ENCODE assay signal across 25 cellular contexts in the genomic region with DNA sequence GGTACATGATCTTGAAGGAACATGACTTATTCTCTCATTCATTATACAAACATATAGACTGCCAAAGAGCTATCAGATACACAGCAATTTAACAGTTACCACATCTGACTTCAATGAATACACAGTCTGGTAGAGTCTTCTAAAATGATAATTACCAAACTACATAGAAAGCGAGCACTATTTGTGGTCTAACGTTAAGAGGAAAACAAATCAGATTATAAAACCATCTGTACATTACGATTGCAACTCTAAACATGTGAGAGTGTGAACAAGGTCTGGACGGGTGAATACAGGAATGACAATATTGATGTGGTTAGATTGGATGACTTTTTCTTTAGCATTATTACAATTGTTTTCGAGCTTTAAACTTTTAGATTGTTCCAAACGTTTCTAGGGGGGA. TPM values are rescaled to one million over a fixed set of nuclear protein-coding genes. Genes with fewer than 3 reads are reported as not detected.
"Had no signal": no experiment of that assay in that cellular context is flagged by ENCODE, and none has a peak within 500 bp of the region (broad histone marks: within the 10 kb centered on the region; RNA-seq: fewer than 3 reads in every experiment).

No MANE protein-coding gene starts in this region.

- H3K4me3 Mint-ChIP-seq: activated naive CD4-positive, alpha-beta T cell treated with anti-CD3 and anti-CD28 coated beads for 36 hours; activated naive CD8-positive, alpha-beta T cell treated with anti-CD3 and anti-CD28 coated beads, Interleukin-2, amount 10 ng/mL, durations not matched to agents 7 days and 5 days; activated T-helper 1 cell treated with anti-CD3 and anti-CD28 coated beads, Interleukin-12 subunit alpha, Interleukin-12 subunit beta, Interleukin-2, Interleukin-4 antibody, amounts not matched to agents 30 ng/mL and 10 ng/mL and 1 ng/mL, durations not matched to agents 14 hours and 24 hours and 36 hours; endodermal cell had no signal

- H3K4me1 ChIP-seq: thyroid gland had no signal

- H3K27ac ChIP-seq: brain microvascular endothelial cell, esophagus muscularis mucosa, foreskin keratinocyte, heart left ventricle, left lung, lower lobe of right lung, stomach, thyroid gland, upper lobe of left lung had no signal

- H3K36me3 ChIP-seq: brain microvascular endothelial cell, esophagus muscularis mucosa, heart left ventricle, left lung, lower lobe of right lung, spleen, stomach, thyroid gland, upper lobe of left lung had no signal

- DNase-seq: activated CD4-positive, alpha-beta T cell treated with anti-CD3 and anti-CD28 coated beads, Interleukin-2, amount 50 U/mL, for 1 hour; activated CD4-positive, CD25-positive, alpha-beta regulatory T cell treated with anti-CD3 and anti-CD28 coated beads, Interleukin-2, amount 50 U/mL, for 72 hours; activated effector memory CD4-positive, alpha-beta T cell treated with anti-CD3 and anti-CD28 coated beads, Interleukin-2, amount 50 U/mL, for 16 hours; activated naive CD4-positive, alpha-beta T cell treated with anti-CD3 and anti-CD28 coated beads for 36 hours; activated naive CD8-positive, alpha-beta T cell treated with anti-CD3 and anti-CD28 coated beads, Interleukin-2, amount 10 ng/mL, durations not matched to agents 7 days and 5 days; amniotic stem cell; brain microvascular endothelial cell; cortex of kidney; endodermal cell; foreskin keratinocyte; heart left ventricle; hypothalamus; left lung; lower lobe of right lung; mesenchymal stem cell; naive thymus-derived CD8-positive, alpha-beta T cell; posterior cingulate gyrus; right cardiac atrium; spleen; stomach; thyroid gland; upper lobe of left lung had no signal

- H3K9me3 Mint-ChIP-seq: activated naive CD4-positive, alpha-beta T cell treated with anti-CD3 and anti-CD28 coated beads for 36 hours; endodermal cell; naive thymus-derived CD8-positive, alpha-beta T cell had no signal

- H3K27me3 ChIP-seq: esophagus muscularis mucosa, heart left ventricle, left lung, spleen, thyroid gland, upper lobe of left lung had no signal

- H3K9me3 ChIP-seq: esophagus muscularis mucosa, heart left ventricle, left lung, lower lobe of right lung, spleen, stomach, thyroid gland, upper lobe of left lung had no signal

- H3K4me1 Mint-ChIP-seq: endodermal cell had no signal

- H3K4me3 ChIP-seq: esophagus muscularis mucosa, heart left ventricle, left lung, lower lobe of right lung, spleen, stomach, thyroid gland, upper lobe of left lung had no signal

- H3K36me3 Mint-ChIP-seq: naive thymus-derived CD8-positive, alpha-beta T cell had no signal

- H3K27ac Mint-ChIP-seq: activated naive CD4-positive, alpha-beta T cell treated with anti-CD3 and anti-CD28 coated beads for 36 hours; activated naive CD8-positive, alpha-beta T cell treated with anti-CD3 and anti-CD28 coated beads, Interleukin-2, amount 10 ng/mL, durations not matched to agents 7 days and 5 days; activated T-helper 1 cell treated with anti-CD3 and anti-CD28 coated beads, Interleukin-12 subunit alpha, Interleukin-12 subunit beta, Interleukin-2, Interleukin-4 antibody, amounts not matched to agents 30 ng/mL and 10 ng/mL and 1 ng/mL, durations not matched to agents 14 hours and 24 hours and 36 hours; endodermal cell had no signal

- ATAC-seq: foreskin keratinocyte; heart left ventricle; left lung; lower lobe of right lung; naive thymus-derived CD8-positive, alpha-beta T cell; right cardiac atrium had no signal

RNA-seq across cellular contexts. Expression of a gene that starts 16.3 kb away (rescaled TPM):
- total RNA-seq: activated naive CD4-positive, alpha-beta T cell treated with anti-CD3 and anti-CD28 coated beads for 36 hours; endodermal cell; foreskin keratinocyte; kidney epithelial cell had no signal
- polyA plus RNA-seq: foreskin keratinocyte had no signal
